Comparison of ENCODE assay signal across 17 cellular contexts in the genomic region with DNA sequence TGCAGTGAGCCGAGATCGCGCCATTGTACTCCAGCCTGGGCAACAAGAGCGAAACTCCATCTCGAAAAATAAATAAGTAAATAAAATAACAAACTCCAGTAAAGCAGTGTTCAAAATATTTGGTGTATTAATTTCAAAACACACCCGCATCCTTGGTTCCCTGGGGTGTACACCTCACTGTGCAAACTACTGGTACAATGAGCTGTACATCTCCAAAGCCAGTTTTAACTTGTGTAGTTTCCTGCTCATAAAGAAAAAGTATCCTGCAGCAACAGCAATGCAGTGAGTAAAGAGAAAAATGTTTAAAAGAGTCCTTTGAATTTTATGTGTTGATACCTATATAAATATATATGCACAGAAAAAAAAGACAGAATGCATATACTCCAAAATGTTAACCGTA. TPM values are rescaled to one million over a fixed set of nuclear protein-coding genes. Genes with fewer than 3 reads are reported as not detected.
DNase-seq lines count a peak whose midpoint lies in the region; TF ChIP-seq lines count a peak whose summit lies in the region.
"Had no signal": no experiment of that assay in that cellular context is flagged by ENCODE, and none has a peak within 500 bp of the region (broad histone marks: within the 10 kb centered on the region; RNA-seq: fewer than 3 reads in every experiment).

No MANE protein-coding gene starts in this region.

- peaks cover 13 to 40% (median 37%) of the 10 kb centered on the region in 4 donors for H3K4me1 ChIP-seq in stomach

- H3K27ac Mint-ChIP-seq in T-helper 2 cell treated with Interferon-gamma antibody and Interleukin-4, amounts not matched to agents 5 μg/mL and 100 μg/mL, for 36 hours = no peak overlapping the region
- H3K27ac Mint-ChIP-seq: HFFc6 had no signal

- intact Hi-C loops in stomach (cut with DNase I; ENCODE audit: low total_unique reads) = no loop called here

- H3K27me3 ChIP-seq in HL-60 (ENCODE audit: insufficient read depth, poor library complexity, severe bottlenecking) (no peaks in the 10 kb centered on the region), stomach (no peaks in the 10 kb centered on the region)
- H3K27me3 ChIP-seq: BE2C had no signal

- DNase-seq in HL-60 (ENCODE audit: low read depth in 1 of 2, low spot score in 1 of 2) = no peak
- no peak for DNase-seq in RWPE1 (ENCODE audit: low spot score)
- DNase-seq in epithelial cell of prostate (ENCODE audit: low read depth, low spot score) = no peak
- no peak for DNase-seq in stomach
- DNase-seq in T-helper 2 cell treated with Interferon-gamma antibody and Interleukin-4, amounts not matched to agents 5 μg/mL and 100 μg/mL, for 36 hours (ENCODE audit: low spot score) = no peak
- no peak for DNase-seq in activated gamma-delta T cell (lab: John Stamatoyannopoulos, UW)
- no peak for DNase-seq in DMS153 treated with DMSO at 0.1 percent for 48 hours (lab: John Stamatoyannopoulos, UW; ENCODE audit: unreplicated experiment)
- DNase-seq: ACHN; BE2C; C1 segment of cervical spinal cord; Caco-2; CD4-positive, CD25-positive, alpha-beta regulatory T cell; DMS79; GDM1; GM23248; HFFc6 had no signal

- CTCF ChIA-PET in RWPE1 (lab: Yijun Ruan, JAX) = no interaction called here

- no peak for TF ChIP-seq POLR2A in stomach (IDR thresholded peaks at IDR 0.05)

- H3K9me3 Mint-ChIP-seq in T-helper 2 cell treated with Interferon-gamma antibody and Interleukin-4, amounts not matched to agents 5 μg/mL and 100 μg/mL, for 36 hours = no peaks in the 10 kb centered on the region
- H3K9me3 Mint-ChIP-seq: CD4-positive, CD25-positive, alpha-beta regulatory T cell; HFFc6 had no signal

- H3K27me3 Mint-ChIP-seq in T-helper 2 cell treated with Interferon-gamma antibody and Interleukin-4, amounts not matched to agents 5 μg/mL and 100 μg/mL, for 36 hours (ENCODE audit: low read depth) = no peaks in the 10 kb centered on the region
- H3K27me3 Mint-ChIP-seq: CD4-positive, CD25-positive, alpha-beta regulatory T cell had no signal

- H3K27ac ChIP-seq in HL-60 (replicated peaks) (0 out of 2 replicates have a peak overlapping the region, but pooled peaks have one; percentile 8), RWPE1 (peak overlapping the region; percentile 62), epithelial cell of prostate (peak overlapping the region; percentile 98), stomach (peak overlapping the region in 4 of 5 donors; percentile 36 to 100 (median 68))
- H3K27ac ChIP-seq: GM23248 had no signal

- H3K4me3 ChIP-seq in HL-60 (replicated peaks; ENCODE audit: insufficient read depth, low read length) (no peak overlapping the region), stomach (no peak overlapping the region)
- H3K4me3 ChIP-seq: GM23248, K562 had no signal

- POLR2A ChIA-PET in RWPE1 (lab: Yijun Ruan, JAX; ENCODE audit: low non-redundant PET) = no interaction called here

- peaks cover 59% of the 10 kb centered on the region for H3K4me1 Mint-ChIP-seq in T-helper 2 cell treated with Interferon-gamma antibody and Interleukin-4, amounts not matched to agents 5 μg/mL and 100 μg/mL, for 36 hours (ENCODE audit: low read depth)

- peaks cover 2% of the 10 kb centered on the region for H3K36me3 Mint-ChIP-seq in T-helper 2 cell treated with Interferon-gamma antibody and Interleukin-4, amounts not matched to agents 5 μg/mL and 100 μg/mL, for 36 hours (ENCODE audit: low read depth)
- H3K36me3 Mint-ChIP-seq: CD4-positive, CD25-positive, alpha-beta regulatory T cell had no signal

- no peaks in the 10 kb centered on the region for H3K36me3 ChIP-seq in stomach
- H3K36me3 ChIP-seq: BE2C had no signal

- WGBS in stomach, 5 donors = 91 to 94% (median 94%) methylated on average over 7 of the region's 7 CpGs

- TF ChIP-seq CTCF in HL-60 (IDR thresholded peaks at IDR 0.05; ENCODE audit: insufficient read depth, low read length) (no peak), RWPE1 (conservative IDR thresholded peaks at IDR 0.05; ENCODE audit: low read depth) (no peak), stomach (IDR thresholded peaks at IDR 0.05) (no peak)

- TF ChIP-seq EP300 in stomach (IDR thresholded peaks at IDR 0.05) = no peak

- no peak overlapping the region for H3K4me3 Mint-ChIP-seq in T-helper 2 cell treated with Interferon-gamma antibody and Interleukin-4, amounts not matched to agents 5 μg/mL and 100 μg/mL, for 36 hours
- H3K4me3 Mint-ChIP-seq: HFFc6 had no signal

- no peaks in the 10 kb centered on the region for H3K9me3 ChIP-seq in stomach
- H3K9me3 ChIP-seq: BE2C, Caco-2 had no signal

RNA-seq across cellular contexts. Expression of a gene that starts 4.4 kb away (rescaled TPM):
- 100 to 1,000 TPM in 4 of 5 donors, 10 to 100 TPM in 1; 37.1 to 223 (median 101) TPM for total RNA-seq in stomach
- 100 to 1,000 TPM in 2 of 3 donors, 10 to 100 TPM in 1; 84.6 to 144 (median 123) TPM for polyA plus RNA-seq in stomach

RNA-seq across cellular contexts. Expression of a gene that starts 56.3 kb away (rescaled TPM):
- total RNA-seq in stomach = 100 to 1,000 TPM in 1 of 5 donors, 10 to 100 TPM in 4; 22.6 to 178 (median 54.3) TPM
- polyA plus RNA-seq in stomach = 100 to 1,000 TPM; 116 to 187 (median 144) TPM

Comparison
In these comparisons a context has a peak if more than half of its experiments do, and no peak if none do; other contexts are left out.
1. H3K27ac ChIP-seq: peak in every context shown above with its lines; median percentile 98 in epithelial cell of prostate; 68 in stomach; 62 in RWPE1; 8 in HL-60.